ENCODE assay signal across 17 cellular contexts in genomic region chr19:7627166-7627565, GRCh38. TPM values are rescaled to one million over a fixed set of nuclear protein-coding genes. Genes with fewer than 3 reads are reported as not detected.
"Had no signal": no experiment of that assay in that cellular context is flagged by ENCODE, and none has a peak within 500 bp of the region (broad histone marks: within the 10 kb centered on the region; RNA-seq: fewer than 3 reads in every experiment).

No MANE protein-coding gene starts in this region.

- H3K4me3 Mint-ChIP-seq: dendritic cell treated with granulocyte-macrophage colony-stimulating factor and Interleukin-4, amounts not matched to agents 40 ng/mL and 50 ng/mL, for 4 days had no signal

- DNase-seq: activated CD4-positive, alpha-beta T cell treated with anti-CD3 and anti-CD28 coated beads for 1 hour; activated CD8-positive, alpha-beta memory T cell treated with anti-CD3 and anti-CD28 coated beads for 24 hours; activated effector memory CD4-positive, alpha-beta T cell treated with anti-CD3 and anti-CD28 coated beads, Interleukin-2, amount 50 U/mL, for 16 hours; body of pancreas; effector memory CD8-positive, alpha-beta T cell; erythroblast; sigmoid colon; stimulated activated CD4-positive, alpha-beta T cell treated with anti-CD3 and anti-CD28 coated beads, Interleukin-2, amount 100 ng/mL, for 24 hours; stimulated activated naive CD8-positive, alpha-beta T cell treated with anti-CD3 and anti-CD28 coated beads, Interleukin-15, Interleukin-2, amounts not matched to agents 100 U/mL and 50 U/mL, for 24 hours; T-helper 9 cell; upper lobe of right lung had no signal

- H3K27ac ChIP-seq: body of pancreas, left lung, sigmoid colon, suprapubic skin, upper lobe of right lung had no signal

- H3K27ac Mint-ChIP-seq: dendritic cell treated with granulocyte-macrophage colony-stimulating factor and Interleukin-4, amounts not matched to agents 40 ng/mL and 50 ng/mL, for 4 days had no signal

- H3K9me3 Mint-ChIP-seq: dendritic cell treated with granulocyte-macrophage colony-stimulating factor and Interleukin-4, amounts not matched to agents 40 ng/mL and 50 ng/mL, for 4 days; effector memory CD8-positive, alpha-beta T cell had no signal

- H3K27me3 Mint-ChIP-seq: dendritic cell treated with granulocyte-macrophage colony-stimulating factor and Interleukin-4, amounts not matched to agents 40 ng/mL and 50 ng/mL, for 4 days; effector memory CD8-positive, alpha-beta T cell had no signal

- H3K4me3 ChIP-seq: body of pancreas, left lung, sigmoid colon, suprapubic skin, upper lobe of right lung had no signal

- ATAC-seq: body of pancreas; effector memory CD8-positive, alpha-beta T cell; left lung; stimulated activated naive CD8-positive, alpha-beta T cell treated with anti-CD3 and anti-CD28 coated beads, Interleukin-15, Interleukin-2, amounts not matched to agents 100 U/mL and 50 U/mL, for 24 hours; upper lobe of right lung had no signal

- H3K27me3 ChIP-seq: body of pancreas, left lung, sigmoid colon, suprapubic skin, upper lobe of right lung had no signal

- H3K9me3 ChIP-seq: body of pancreas, left lung, sigmoid colon, suprapubic skin, upper lobe of right lung had no signal

RNA-seq across cellular contexts. Expression of gene PCP2, which starts 6.4 kb away (rescaled TPM):
- total RNA-seq: body of pancreas, mesenteric fat pad, pulmonary artery endothelial cell, sigmoid colon had no signal
- polyA plus RNA-seq: keratinocyte had no signal
